Comparison of ENCODE assay signal across 26 cellular contexts in genomic region chr11:113431746-113432145, GRCh38. TPM values are rescaled to one million over a fixed set of nuclear protein-coding genes. Genes with fewer than 3 reads are reported as not detected.
A peak's percentile ranks its signal among the peaks of the same experiment; 100 is the strongest.
DNase-seq lines count a peak whose midpoint lies in the region; TF ChIP-seq lines count a peak whose summit lies in the region.
"Had no signal": no experiment of that assay in that cellular context is flagged by ENCODE, and none has a peak within 500 bp of the region (broad histone marks: within the 10 kb centered on the region; RNA-seq: fewer than 3 reads in every experiment).

No MANE protein-coding gene starts in this region.

- no peaks in the 10 kb centered on the region for H3K36me3 Mint-ChIP-seq in activated T-helper 1 cell treated with anti-CD3 and anti-CD28 coated beads, Interleukin-12 subunit alpha, Interleukin-12 subunit beta, Interleukin-2, Interleukin-4 antibody, amounts not matched to agents 30 ng/mL and 10 ng/mL and 1 ng/mL, durations not matched to agents 14 hours and 24 hours and 36 hours (ENCODE audit: low read depth)
- H3K36me3 Mint-ChIP-seq: CD14-positive monocyte; CD4-positive, alpha-beta memory T cell; CD4-positive, CD25-positive, alpha-beta regulatory T cell; CD8-positive, alpha-beta memory T cell had no signal

- 89 to 92% methylated on average over 4 of the region's 4 CpGs for WGBS in sigmoid colon, 2 donors

- H3K4me3 ChIP-seq in SJCRH30 (no peak overlapping the region), SJSA1 (no peak overlapping the region), sigmoid colon (no peak overlapping the region)
- H3K4me3 ChIP-seq: BLaER1, GM12878 had no signal

- H3K27me3 ChIP-seq in SJCRH30: no peaks in the 10 kb centered on the region
- H3K27me3 ChIP-seq in SJSA1 (replicated peaks): no peaks in the 10 kb centered on the region
- H3K27me3 ChIP-seq in sigmoid colon: no peaks in the 10 kb centered on the region
- H3K27me3 ChIP-seq: BE2C, BLaER1 had no signal

- no peaks in the 10 kb centered on the region for H3K9me3 Mint-ChIP-seq in activated T-helper 1 cell treated with anti-CD3 and anti-CD28 coated beads, Interleukin-12 subunit alpha, Interleukin-12 subunit beta, Interleukin-2, Interleukin-4 antibody, amounts not matched to agents 30 ng/mL and 10 ng/mL and 1 ng/mL, durations not matched to agents 14 hours and 24 hours and 36 hours
- H3K9me3 Mint-ChIP-seq: CD4-positive, alpha-beta memory T cell; CD4-positive, CD25-positive, alpha-beta regulatory T cell; CD8-positive, alpha-beta memory T cell had no signal

- intact Hi-C loops in sigmoid colon (cut with DNase I): no loop called here
- intact Hi-C loops in activated T-helper 1 cell treated with anti-CD3 and anti-CD28 coated beads, Interleukin-12 subunit alpha, Interleukin-12 subunit beta, Interleukin-2, Interleukin-4 antibody, amounts not matched to agents 30 ng/mL and 10 ng/mL and 1 ng/mL, durations not matched to agents 14 hours and 24 hours and 36 hours (cut with micrococcal nuclease): no loop called here

- no peak overlapping the region for H3K27ac Mint-ChIP-seq in activated T-helper 1 cell treated with anti-CD3 and anti-CD28 coated beads, Interleukin-12 subunit alpha, Interleukin-12 subunit beta, Interleukin-2, Interleukin-4 antibody, amounts not matched to agents 30 ng/mL and 10 ng/mL and 1 ng/mL, durations not matched to agents 14 hours and 24 hours and 36 hours
- H3K27ac Mint-ChIP-seq: CD14-positive monocyte; CD4-positive, alpha-beta memory T cell; CD4-positive, CD25-positive, alpha-beta regulatory T cell; CD8-positive, alpha-beta memory T cell had no signal

- DNase-seq in SJCRH30: peak; percentile 59 to 63
- peak; percentile 81 to 89 for DNase-seq in SJSA1 (ENCODE audit: low read depth in 1 of 2, low spot score in 2 of 2)
- DNase-seq in sigmoid colon: peak; percentile 40
- no peak for DNase-seq in NCI-H1694 (lab: John Stamatoyannopoulos, UW)
- no peak for DNase-seq in activated T-helper 1 cell treated with anti-CD3 and anti-CD28 coated beads, Interleukin-12 subunit alpha, Interleukin-12 subunit beta, Interleukin-2, Interleukin-4 antibody, amounts not matched to agents 30 ng/mL and 10 ng/mL and 1 ng/mL, durations not matched to agents 14 hours and 24 hours and 36 hours (ENCODE audit: low spot score)
- DNase-seq: 8988T; ACHN; BE2C; C1 segment of cervical spinal cord; CD4-positive, alpha-beta memory T cell; CD4-positive, CD25-positive, alpha-beta regulatory T cell; CD8-positive, alpha-beta memory T cell; COR-L47; DMS 273 treated with DMSO at 0.1 percent for 48 hours; DMS153; DMS53; DMS79; DND-41; EL; GDM1 had no signal

- H3K9me3 ChIP-seq in SJCRH30 (replicated peaks) (no peaks in the 10 kb centered on the region), SJSA1 (replicated peaks) (no peaks in the 10 kb centered on the region), sigmoid colon (no peaks in the 10 kb centered on the region)
- H3K9me3 ChIP-seq: BE2C, BLaER1 had no signal

- no peak for TF ChIP-seq CTCF in sigmoid colon (IDR thresholded peaks at IDR 0.05)

- H3K4me1 ChIP-seq in SJCRH30: peaks cover 9% of the 10 kb centered on the region; the same call in 1 of the 2 replicates
- peaks cover 56% of the 10 kb centered on the region for H3K4me1 ChIP-seq in SJSA1 (replicated peaks)
- H3K4me1 ChIP-seq in sigmoid colon: no peaks in the 10 kb centered on the region
- H3K4me1 ChIP-seq: BLaER1 had no signal

- no peaks in the 10 kb centered on the region for H3K4me1 Mint-ChIP-seq in activated T-helper 1 cell treated with anti-CD3 and anti-CD28 coated beads, Interleukin-12 subunit alpha, Interleukin-12 subunit beta, Interleukin-2, Interleukin-4 antibody, amounts not matched to agents 30 ng/mL and 10 ng/mL and 1 ng/mL, durations not matched to agents 14 hours and 24 hours and 36 hours (ENCODE audit: low read depth)
- H3K4me1 Mint-ChIP-seq: CD14-positive monocyte; CD4-positive, alpha-beta memory T cell; CD4-positive, CD25-positive, alpha-beta regulatory T cell; CD8-positive, alpha-beta memory T cell had no signal

- H3K36me3 ChIP-seq in SJCRH30 (no peaks in the 10 kb centered on the region), SJSA1 (no peaks in the 10 kb centered on the region), sigmoid colon (no peaks in the 10 kb centered on the region)
- H3K36me3 ChIP-seq: BE2C, BLaER1 had no signal

- TF ChIP-seq EP300 in sigmoid colon (IDR thresholded peaks at IDR 0.05): no peak

- no peak overlapping the region for H3K4me3 Mint-ChIP-seq in activated T-helper 1 cell treated with anti-CD3 and anti-CD28 coated beads, Interleukin-12 subunit alpha, Interleukin-12 subunit beta, Interleukin-2, Interleukin-4 antibody, amounts not matched to agents 30 ng/mL and 10 ng/mL and 1 ng/mL, durations not matched to agents 14 hours and 24 hours and 36 hours
- H3K4me3 Mint-ChIP-seq: CD14-positive monocyte; CD4-positive, alpha-beta memory T cell; CD4-positive, CD25-positive, alpha-beta regulatory T cell; CD8-positive, alpha-beta memory T cell had no signal

- peak overlapping the region; percentile 26; the same call in 1 of the 2 replicates for H3K27ac ChIP-seq in SJCRH30
- H3K27ac ChIP-seq in SJSA1: peak overlapping the region; percentile 62
- no peak overlapping the region for H3K27ac ChIP-seq in sigmoid colon
- H3K27ac ChIP-seq: BLaER1 had no signal

- no peak for TF ChIP-seq POLR2A in sigmoid colon (IDR thresholded peaks at IDR 0.05)

- peaks cover 7% of the 10 kb centered on the region for H3K27me3 Mint-ChIP-seq in activated T-helper 1 cell treated with anti-CD3 and anti-CD28 coated beads, Interleukin-12 subunit alpha, Interleukin-12 subunit beta, Interleukin-2, Interleukin-4 antibody, amounts not matched to agents 30 ng/mL and 10 ng/mL and 1 ng/mL, durations not matched to agents 14 hours and 24 hours and 36 hours (ENCODE audit: insufficient read depth)
- H3K27me3 Mint-ChIP-seq: CD4-positive, CD25-positive, alpha-beta regulatory T cell had no signal

RNA-seq across cellular contexts. Expression of gene DRD2, which starts 43.5 kb away (rescaled TPM):
- total RNA-seq in SJCRH30 (2014; rRNA removed; shearing (Covaris generic)): 1.4 and 2.5 TPM in 2 replicates
- not detected in 2 replicates for total RNA-seq in SJSA1 (2014; rRNA removed; shearing (Covaris generic))
- total RNA-seq in sigmoid colon: under 1 TPM in 3 of 4 donors, not detected in 1; 0.36 to 0.68 (median 0.66) TPM
- 1 to 10 TPM in 1 of 3 donors, under 1 TPM in 1, not detected in 1; 0.19 to 1.2 TPM for polyA plus RNA-seq in sigmoid colon
- total RNA-seq in activated T-helper 1 cell treated with anti-CD3 and anti-CD28 coated beads, Interleukin-12 subunit alpha, Interleukin-12 subunit beta, Interleukin-2, Interleukin-4 antibody, amounts not matched to agents 30 ng/mL and 10 ng/mL and 1 ng/mL, durations not matched to agents 14 hours and 24 hours and 36 hours: not detected in 2 replicates
- total RNA-seq: CD4-positive, alpha-beta memory T cell; CD4-positive, CD25-positive, alpha-beta regulatory T cell; CD8-positive, alpha-beta memory T cell; G401; GM12878 had no signal
- polyA plus RNA-seq: AG04450; CD14-positive monocyte; CD4-positive, alpha-beta memory T cell; CD8-positive, alpha-beta memory T cell; GM12878 had no signal

RNA-seq across cellular contexts. Expression of gene ANKK1, which starts 44.2 kb away (rescaled TPM):
- not detected in 2 replicates for total RNA-seq in SJCRH30 (2014; rRNA removed; shearing (Covaris generic))
- total RNA-seq in SJSA1 (2014; rRNA removed; shearing (Covaris generic)): not detected in 2 replicates
- under 1 TPM in 1 of 4 donors, not detected in 3; 0.54 TPM for total RNA-seq in sigmoid colon
- polyA plus RNA-seq in sigmoid colon: under 1 TPM in 1 of 3 donors, not detected in 2; 0.45 TPM
- total RNA-seq in activated T-helper 1 cell treated with anti-CD3 and anti-CD28 coated beads, Interleukin-12 subunit alpha, Interleukin-12 subunit beta, Interleukin-2, Interleukin-4 antibody, amounts not matched to agents 30 ng/mL and 10 ng/mL and 1 ng/mL, durations not matched to agents 14 hours and 24 hours and 36 hours: not detected in 2 replicates
- total RNA-seq: Daoy, G401, GM12878 had no signal
- polyA plus RNA-seq: AG04450, GM12878 had no signal

Comparison
In these comparisons a context has a peak if more than half of its experiments do, and no peak if none do; other contexts are left out.
1. DNase-seq: peak in SJCRH30 (2 of 2), SJSA1 (2 of 2) and sigmoid colon (single experiment); none in NCI-H1694 (single experiment) and activated T-helper 1 cell treated with anti-CD3 and anti-CD28 coated beads, Interleukin-12 subunit alpha, Interleukin-12 subunit beta, Interleukin-2, Interleukin-4 antibody, amounts not matched to agents 30 ng/mL and 10 ng/mL and 1 ng/mL, durations not matched to agents 14 hours and 24 hours and 36 hours (single experiment).
2. H3K27ac ChIP-seq: peak in SJCRH30 (single experiment) and SJSA1 (single experiment); none in sigmoid colon (0 of 4).